32 cellular contexts compared by ENCODE assay signal in genomic region chr14:62657376-62657775, GRCh38.
"Had no signal": no experiment of that assay in that cellular context is flagged by ENCODE, and none has a peak within 500 bp of the region (broad histone marks: within the 10 kb centered on the region; RNA-seq: fewer than 3 reads in every experiment).

No MANE protein-coding gene starts in this region.

- H3K9ac ChIP-seq: SK-N-SH had no signal

- H3K4me1 Mint-ChIP-seq: activated B cell treated with CpG ODN at 0.5 μM for 24 hours; activated naive CD4-positive, alpha-beta T cell treated with anti-CD3 and anti-CD28 coated beads, Interleukin-2, amount 10 ng/mL, durations not matched to agents 7 days and 5 days; activated naive CD8-positive, alpha-beta T cell treated with anti-CD3 and anti-CD28 coated beads, Interleukin-2, amount 50 U/mL, for 24 hours had no signal

- H3K4me3 ChIP-seq: breast epithelium, MG63, Peyer's patch, SJSA1 had no signal

- H3K27ac Mint-ChIP-seq: activated B cell treated with CpG ODN at 0.5 μM for 24 hours; activated CD4-positive, alpha-beta memory T cell treated with anti-CD3 and anti-CD28 coated beads for 36 hours; activated naive CD4-positive, alpha-beta T cell treated with anti-CD3 and anti-CD28 coated beads, Interleukin-2, amount 10 ng/mL, durations not matched to agents 7 days and 5 days; activated naive CD8-positive, alpha-beta T cell; activated naive CD8-positive, alpha-beta T cell treated with anti-CD3 and anti-CD28 coated beads, Interleukin-2, amount 50 U/mL, for 24 hours; T-helper 1 cell treated with Interleukin-12 subunit alpha and Interleukin-12 subunit beta and Interleukin-4 antibody, amounts not matched to agents 30 μg/mL and 1 μg/mL, for 36 hours; T-helper 2 cell treated with Interferon-gamma antibody and Interleukin-4, amounts not matched to agents 5 μg/mL and 100 μg/mL, for 36 hours had no signal

- H3K27me3 ChIP-seq: breast epithelium, MG63, Peyer's patch, SJSA1 had no signal

- H3K27me3 Mint-ChIP-seq: activated B cell treated with CpG ODN at 0.5 μM for 24 hours; activated CD4-positive, alpha-beta memory T cell treated with anti-CD3 and anti-CD28 coated beads for 36 hours; activated naive CD4-positive, alpha-beta T cell treated with anti-CD3 and anti-CD28 coated beads, Interleukin-2, amount 10 ng/mL, durations not matched to agents 7 days and 5 days; activated naive CD8-positive, alpha-beta T cell treated with anti-CD3 and anti-CD28 coated beads, Interleukin-2, amount 50 U/mL, for 24 hours had no signal

- H3K9me3 ChIP-seq: breast epithelium, MG63, Peyer's patch, SJSA1 had no signal

- H3K27ac ChIP-seq: breast epithelium, Peyer's patch, SJSA1 had no signal

- H3K36me3 ChIP-seq: breast epithelium, MG63, Peyer's patch, SJSA1 had no signal

- H3K4me3 Mint-ChIP-seq: activated B cell treated with CpG ODN at 0.5 μM for 24 hours; activated CD4-positive, alpha-beta memory T cell treated with anti-CD3 and anti-CD28 coated beads for 36 hours; activated naive CD4-positive, alpha-beta T cell treated with anti-CD3 and anti-CD28 coated beads, Interleukin-2, amount 10 ng/mL, durations not matched to agents 7 days and 5 days; activated naive CD8-positive, alpha-beta T cell; activated naive CD8-positive, alpha-beta T cell treated with anti-CD3 and anti-CD28 coated beads, Interleukin-2, amount 50 U/mL, for 24 hours; T-helper 1 cell treated with Interleukin-12 subunit alpha and Interleukin-12 subunit beta and Interleukin-4 antibody, amounts not matched to agents 30 μg/mL and 1 μg/mL, for 36 hours; T-helper 2 cell treated with Interferon-gamma antibody and Interleukin-4, amounts not matched to agents 5 μg/mL and 100 μg/mL, for 36 hours had no signal

- DNase-seq: activated B cell treated with CpG ODN at 0.5 μM for 24 hours; activated CD4-positive, alpha-beta memory T cell treated with anti-CD3 and anti-CD28 coated beads for 36 hours; activated CD4-positive, alpha-beta T cell treated with anti-CD3 and anti-CD28 coated beads for 4 hours; activated CD4-positive, alpha-beta T cell treated with anti-CD3 and anti-CD28 coated beads, Interleukin-2, amount 50 U/mL, for 1 hour; activated CD4-positive, CD25-positive, alpha-beta regulatory T cell treated with anti-CD3 and anti-CD28 coated beads, Interleukin-2, amount 50 U/mL, for 72 hours; activated CD8-positive, alpha-beta memory T cell treated with anti-CD3 and anti-CD28 coated beads, Interleukin-2, amount 50 U/mL, for 4 hours; activated effector memory CD4-positive, alpha-beta T cell treated with Interleukin-2 at 50 U/mL for 16 hours; activated naive CD4-positive, alpha-beta T cell treated with anti-CD3 and anti-CD28 coated beads, Interleukin-2, amount 10 ng/mL, durations not matched to agents 7 days and 5 days; activated naive CD8-positive, alpha-beta T cell treated with anti-CD3 and anti-CD28 coated beads, Interleukin-2, amount 50 U/mL, for 24 hours; activated T-cell treated with anti-CD3 and anti-CD28 coated beads for 4 hours; activated T-cell treated with anti-CD3 and anti-CD28 coated beads, Interleukin-2, amount 50 U/mL, for 48 hours; anterior cingulate cortex; Kasumi-1; MG63; NCI-H1048; NCI-H1105 treated with DMSO at 0.1 percent for 48 hours; NCI-H1436 treated with DMSO at 0.1 percent for 48 hours; NCI-H1694 treated with DMSO at 0.1 percent for 48 hours; NCI-H2029; NCI-H345; NCI-H524 treated with DMSO at 0.1 percent for 48 hours; PC-3; Peyer's patch; RPMI8226; SHP77 treated with DMSO at 0.1 percent for 48 hours; SK-N-SH had no signal

- FAIRE-seq: TTC549 had no signal

- H3K4me1 ChIP-seq: breast epithelium, Peyer's patch, SJSA1 had no signal

- H3K36me3 Mint-ChIP-seq: activated CD4-positive, alpha-beta memory T cell treated with anti-CD3 and anti-CD28 coated beads for 36 hours; activated naive CD4-positive, alpha-beta T cell treated with anti-CD3 and anti-CD28 coated beads, Interleukin-2, amount 10 ng/mL, durations not matched to agents 7 days and 5 days; activated naive CD8-positive, alpha-beta T cell had no signal
